Comparison of ENCODE assay signal across 1 cellular context in the genomic region with DNA sequence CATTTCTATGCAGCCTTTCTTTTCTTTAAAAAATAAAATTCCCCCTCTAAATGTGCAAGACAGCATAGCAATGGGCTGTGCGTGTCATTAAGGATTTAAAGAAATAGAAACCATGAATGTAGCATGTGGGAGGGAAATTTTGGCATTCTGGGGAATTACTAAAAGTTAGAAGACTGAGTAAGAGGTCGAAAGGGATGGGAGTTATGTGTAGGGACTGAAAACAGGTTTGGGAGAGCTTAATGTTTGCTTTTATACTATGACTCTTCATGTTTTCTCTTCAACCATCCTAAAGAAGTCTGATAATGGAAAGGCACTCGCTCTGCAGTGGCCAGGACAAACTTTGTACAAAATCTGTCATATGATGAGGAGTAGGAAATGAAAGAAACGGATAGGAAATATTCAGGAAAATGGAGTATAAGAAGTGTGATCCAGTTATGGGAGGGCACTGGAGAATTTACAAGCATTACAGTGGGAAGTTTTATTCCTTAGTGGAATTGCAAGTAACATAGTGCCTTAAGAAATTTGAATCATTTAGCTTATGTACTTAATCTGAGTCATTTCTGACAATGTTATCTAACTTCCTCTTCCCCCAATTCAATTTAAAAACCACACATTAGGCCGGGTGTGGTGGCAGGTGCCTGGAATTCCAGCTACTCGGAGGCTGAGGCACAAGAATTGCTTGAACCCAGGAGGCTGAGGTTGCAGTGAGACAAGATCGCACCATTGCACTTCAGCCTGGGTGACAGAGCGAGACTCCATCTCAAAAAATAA.
TF ChIP-seq lines count a peak whose summit lies in the region.

No MANE protein-coding gene starts in this region.

TF ChIP-seq in endothelial cell of umbilical vein, 7 proteins besides CTCF, POLR2A, EP300 and RAD21:
- peak; percentile 90 for TF ChIP-seq JUN (IDR thresholded peaks at IDR 0.05; ENCODE audit: borderline replicate concordance, insufficient read depth, insufficient read length, low read depth)
- peak; percentile 82 for TF ChIP-seq FOS (IDR thresholded peaks at IDR 0.05; ENCODE audit: borderline replicate concordance, insufficient read depth, low read length)
- TF ChIP-seq POLR2AphosphoS5 (IDR thresholded peaks at IDR 0.05; ENCODE audit: insufficient read depth, low read depth, low read length): peak; percentile 67
- peak; percentile 83 for TF ChIP-seq GATA2 (IDR thresholded peaks at IDR 0.05; ENCODE audit: insufficient read depth, insufficient read length, low read depth, low read length)
- TF ChIP-seq, protein P1, sequence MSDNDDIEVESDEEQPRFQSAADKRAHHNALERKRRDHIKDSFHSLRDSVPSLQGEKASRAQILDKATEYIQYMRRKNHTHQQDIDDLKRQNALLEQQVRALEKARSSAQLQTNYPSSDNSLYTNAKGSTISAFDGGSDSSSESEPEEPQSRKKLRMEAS (IDR thresholded peaks at IDR 0.05; ENCODE audit: insufficient read depth, insufficient read length): no peak
- TF ChIP-seq EZH2 (IDR thresholded peaks at IDR 0.05; ENCODE audit: borderline replicate concordance, low read depth, low read length, severe bottlenecking): no peak
- TF ChIP-seq MYC (IDR thresholded peaks at IDR 0.05; ENCODE audit: low read depth, low read length): no peak
